ENCODE assay signal across 8 cellular contexts in genomic region chr15:51192560-51193280, GRCh38.
DNase-seq lines count a peak whose midpoint lies in the region; ATAC-seq and TF ChIP-seq lines count a peak whose summit lies in the region.

No MANE protein-coding gene starts in this region.

- TF ChIP-seq POLR2A in transverse colon (IDR thresholded peaks at IDR 0.05): no peak

- peaks cover 18% of the 10 kb centered on the region for H3K4me1 ChIP-seq in ACC112 (ENCODE audit: control insufficient read depth, insufficient read depth, low read length, unreplicated experiment)
- H3K4me1 ChIP-seq in parathyroid adenoma: no peaks in the 10 kb centered on the region
- H3K4me1 ChIP-seq in transverse colon: no peaks in the 10 kb centered on the region

- no peak overlapping the region for H3K4me3 ChIP-seq in ACC112 (ENCODE audit: low read depth, low read length)
- no peak overlapping the region for H3K4me3 ChIP-seq in MG63
- H3K4me3 ChIP-seq in parathyroid adenoma (ENCODE audit: low read depth, low read length): no peak overlapping the region
- H3K4me3 ChIP-seq in transverse colon: no peak overlapping the region

- H3K27ac ChIP-seq in ACC112 (ENCODE audit: low read depth, low read length) (no peak overlapping the region), parathyroid adenoma (no peak overlapping the region), transverse colon (no peak overlapping the region)

- H3K9me3 ChIP-seq in MG63: no peaks in the 10 kb centered on the region
- no peaks in the 10 kb centered on the region for H3K9me3 ChIP-seq in parathyroid adenoma (ENCODE audit: control insufficient read depth, low read length)
- H3K9me3 ChIP-seq in transverse colon: no peaks in the 10 kb centered on the region

- WGBS in transverse colon (ENCODE audit: low coverage in 1 of 2), 2 donors: 24% methylated on average over 13 of the region's 13 CpGs; no CpG with 5 or more reads in 1 of the 2 donors

- TF ChIP-seq CTCF in parathyroid adenoma (IDR thresholded peaks at IDR 0.05) (peak; percentile 78), transverse colon (IDR thresholded peaks at IDR 0.05) (peak; percentile 89 to 97 (median 94))

- H3K27me3 ChIP-seq in ACC112 (ENCODE audit: insufficient read depth, low read length): no peaks in the 10 kb centered on the region
- H3K27me3 ChIP-seq in MG63: no peaks in the 10 kb centered on the region; the same call in 1 of the 2 replicates
- no peaks in the 10 kb centered on the region for H3K27me3 ChIP-seq in parathyroid adenoma (ENCODE audit: control insufficient read depth, insufficient read depth, low read length)
- peaks cover 14% of the 10 kb centered on the region for H3K27me3 ChIP-seq in transverse colon

- H3K4me2 ChIP-seq in parathyroid adenoma (ENCODE audit: low read length): no peak overlapping the region

- intact Hi-C loops in transverse colon (cut with DNase I; ENCODE audit: low total_unique reads): no loop called here

- peak; percentile 65 for ATAC-seq in GM18907 (IDR thresholded peaks at IDR 0.05; ENCODE audit: unreplicated experiment)

- H2AFZ ChIP-seq in ACC112 (ENCODE audit: low read length, unreplicated experiment) (peak overlapping the region; percentile 48), parathyroid adenoma (peak overlapping the region; percentile 45)

- in situ Hi-C loops in SK-MEL-5 (cut with HindIII; ENCODE audit: low pct_unique_long_range_greater_than_20kb, low sequenced_read_pairs): no loop called here
- in situ Hi-C loops in transverse colon (cut with MboI; ENCODE audit: low pct_ligation_motif_present in 1 of 4, low pct_unique_long_range_greater_than_20kb in 1 of 4, low sequenced_read_pairs in 3 of 4): no loop called here

- no peak for TF ChIP-seq EP300 in transverse colon (IDR thresholded peaks at IDR 0.05; ENCODE audit: low read depth)

- H3K36me3 ChIP-seq in ACC112 (ENCODE audit: insufficient read depth, low read length) (no peaks in the 10 kb centered on the region), MG63 (no peaks in the 10 kb centered on the region), parathyroid adenoma (ENCODE audit: control insufficient read depth, insufficient read depth, low read length) (no peaks in the 10 kb centered on the region), transverse colon (no peaks in the 10 kb centered on the region)

- DNase-seq in MG63: peak; percentile 87
- peak; percentile 80 for DNase-seq in SK-MEL-5 (ENCODE audit: low read depth, low spot score)
- DNase-seq in activated naive CD4-positive, alpha-beta T cell (lab: John Stamatoyannopoulos, UW): peak; percentile 19 to 72 (median 42)
- DNase-seq in glomerular endothelial cell (ENCODE audit: extremely low read depth, low read depth, low spot score): peak; percentile 63
- peak; percentile 91 for DNase-seq in transverse colon

- H3K9ac ChIP-seq in parathyroid adenoma: no peak overlapping the region

- H3K79me2 ChIP-seq in ACC112 (ENCODE audit: control insufficient read depth, insufficient read depth, low read length, unreplicated experiment) (no peaks in the 10 kb centered on the region), parathyroid adenoma (no peaks in the 10 kb centered on the region)
